ENCODE assay signal across 9 cellular contexts in genomic region chr16:30011505-30012480, GRCh38. TPM values are rescaled to one million over a fixed set of nuclear protein-coding genes. Genes with fewer than 3 reads are reported as not detected.
DNase-seq lines count a peak whose midpoint lies in the region; ATAC-seq, FAIRE-seq and TF ChIP-seq lines count a peak whose summit lies in the region.
"Had no signal": no experiment of that assay in that cellular context is flagged by ENCODE, and none has a peak within 500 bp of the region (broad histone marks: within the 10 kb centered on the region; RNA-seq: fewer than 3 reads in every experiment).

No MANE protein-coding gene starts in this region.

- no peak for DNase-seq in activated CD4-positive, alpha-beta T cell treated with anti-CD3 and anti-CD28 coated beads for 36 hours
- DNase-seq in activated CD4-positive, alpha-beta T cell treated with anti-CD3 and anti-CD28 coated beads, Interleukin-2, amount 50 U/mL, for 1 hour: no peak
- peak in 2 of 3 donors; percentile 36 to 37 for DNase-seq in right cardiac atrium
- no peak for DNase-seq in spleen
- DNase-seq in GM12891 (ENCODE audit: insufficient read length, low spot score): no peak
- DNase-seq in activated CD4-positive, CD25-positive, alpha-beta regulatory T cell treated with anti-CD3 and anti-CD28 coated beads, Interleukin-2, amount 50 U/mL, for 72 hours: no peak
- DNase-seq in 8988T: no peak

- FAIRE-seq in GM12891 (lab: Jason Lieb, UNC): no peak
- FAIRE-seq: frontal cortex had no signal

- no peaks in the 10 kb centered on the region for H3K9me3 Mint-ChIP-seq in activated CD4-positive, alpha-beta T cell treated with anti-CD3 and anti-CD28 coated beads for 36 hours (ENCODE audit: low read depth)

- peak overlapping the region; percentile 61 for H3K4me3 Mint-ChIP-seq in activated CD4-positive, alpha-beta T cell treated with anti-CD3 and anti-CD28 coated beads for 36 hours

- no peak overlapping the region for H2AFZ ChIP-seq in SU-DHL-6 (ENCODE audit: low read depth, low read length, severe bottlenecking)

- WGBS in right cardiac atrium: 11% methylated on average over 49 of the region's 49 CpGs
- WGBS in spleen, 5 donors: 15 to 22% (median 17%) methylated on average over 42 to 49 of the region's 49 CpGs

- H3K4me2 ChIP-seq in SU-DHL-6 (ENCODE audit: low read depth, low read length, poor library complexity, severe bottlenecking): peak overlapping the region; percentile 50

- ATAC-seq in activated CD4-positive, alpha-beta T cell treated with anti-CD3 and anti-CD28 coated beads for 36 hours: no peak
- peak in 1 of 2 donors; percentile 17 for ATAC-seq in right cardiac atrium

- H3F3A ChIP-seq in SU-DHL-6 (ENCODE audit: insufficient read depth): no peaks in the 10 kb centered on the region

- intact Hi-C loops in activated CD4-positive, alpha-beta T cell treated with anti-CD3 and anti-CD28 coated beads for 36 hours (cut with DNase I, micrococcal nuclease): no loop called here
- intact Hi-C loops in right cardiac atrium (cut with DNase I): no loop called here
- intact Hi-C loops in spleen (cut with DNase I; ENCODE audit: low total_unique reads): no loop called here

- no peaks in the 10 kb centered on the region for H4K20me1 ChIP-seq in SU-DHL-6 (ENCODE audit: low read depth, low read length)

- no peak for TF ChIP-seq POLR2A in spleen (IDR thresholded peaks at IDR 0.05)
- TF ChIP-seq POLR2A in GM12891 (IDR thresholded peaks at IDR 0.05; ENCODE audit: low read depth, low read length): no peak

- no peaks in the 10 kb centered on the region for H3K9me2 ChIP-seq in SU-DHL-6 (replicated peaks; ENCODE audit: insufficient read depth, low read length)

- H3K9me3 ChIP-seq in SU-DHL-6 (ENCODE audit: insufficient read depth, low read length) (no peaks in the 10 kb centered on the region), right cardiac atrium (ENCODE audit: control insufficient read depth, low read length) (no peaks in the 10 kb centered on the region), spleen (no peaks in the 10 kb centered on the region)

- CTCF ChIA-PET in activated CD4-positive, alpha-beta T cell treated with anti-CD3 and anti-CD28 coated beads for 36 hours (lab: Charles Lee): no interaction called here

- H3K27ac ChIP-seq in SU-DHL-6 (ENCODE audit: low read depth, low read length) (no peak overlapping the region), right cardiac atrium (ENCODE audit: low read length) (no peak overlapping the region), spleen (no peak overlapping the region)

- H3K4me1 Mint-ChIP-seq in activated CD4-positive, alpha-beta T cell treated with anti-CD3 and anti-CD28 coated beads for 36 hours: peaks cover 9% of the 10 kb centered on the region

- no peaks in the 10 kb centered on the region for H3K27me3 ChIP-seq in SU-DHL-6 (ENCODE audit: low read length)
- H3K27me3 ChIP-seq in right cardiac atrium (ENCODE audit: control insufficient read depth, insufficient read depth): no peaks in the 10 kb centered on the region
- peaks cover 0 to 49% (median 34%) of the 10 kb centered on the region in 7 donors for H3K27me3 ChIP-seq in spleen (replicated peaks in 1 of 7)

- TF ChIP-seq CTCF in SU-DHL-6 (IDR thresholded peaks at IDR 0.05; ENCODE audit: insufficient read depth, low read length, poor library complexity, severe bottlenecking) (no peak), spleen (IDR thresholded peaks at IDR 0.05 in 8 of 11, conservative IDR thresholded peaks at IDR 0.05 in 3 of 11) (no peak)

- no peak overlapping the region for H3K9ac ChIP-seq in SU-DHL-6 (ENCODE audit: low read length)

- no peaks in the 10 kb centered on the region for H3K36me3 Mint-ChIP-seq in activated CD4-positive, alpha-beta T cell treated with anti-CD3 and anti-CD28 coated beads for 36 hours (ENCODE audit: low read depth)

- H3K27ac Mint-ChIP-seq in activated CD4-positive, alpha-beta T cell treated with anti-CD3 and anti-CD28 coated beads for 36 hours: peak overlapping the region; percentile 51

- H3K4me3 ChIP-seq in SU-DHL-6 (ENCODE audit: insufficient read depth, low read length, poor library complexity, severe bottlenecking) (no peak overlapping the region), right cardiac atrium (ENCODE audit: low read length) (peak overlapping the region; percentile 31), spleen (peak overlapping the region; percentile 28 to 70 (median 42))

- peaks cover 18% of the 10 kb centered on the region for H3K27me3 Mint-ChIP-seq in activated CD4-positive, alpha-beta T cell treated with anti-CD3 and anti-CD28 coated beads for 36 hours

- POLR2A ChIA-PET in activated CD4-positive, alpha-beta T cell treated with anti-CD3 and anti-CD28 coated beads for 36 hours (lab: Charles Lee): no interaction called here

- no peaks in the 10 kb centered on the region for H3K4me1 ChIP-seq in right cardiac atrium (ENCODE audit: control insufficient read depth, insufficient read depth, low read length)
- peaks cover 6 to 27% (median 20%) of the 10 kb centered on the region in 6 donors for H3K4me1 ChIP-seq in spleen

- no peaks in the 10 kb centered on the region for H3K79me2 ChIP-seq in SU-DHL-6 (ENCODE audit: insufficient read depth, low read length)

- H3K36me3 ChIP-seq in SU-DHL-6 (ENCODE audit: low read length): no peaks in the 10 kb centered on the region
- no peaks in the 10 kb centered on the region for H3K36me3 ChIP-seq in spleen

TF ChIP-seq in GM12891, 5 proteins besides CTCF, POLR2A, EP300 and RAD21:
- TF ChIP-seq TAF1 (IDR thresholded peaks at IDR 0.05; ENCODE audit: low read depth, low read length): no peak

RNA-seq across cellular contexts. Expression of gene DOC2A, which starts 1.0 kb away (rescaled TPM):
- total RNA-seq in activated CD4-positive, alpha-beta T cell treated with anti-CD3 and anti-CD28 coated beads for 36 hours: 1 to 10 TPM in 1 of 2 experiments, under 1 TPM in 1; 0.69 to 1.3 TPM
- total RNA-seq in right cardiac atrium (under 1 TPM; 0.40 to 0.59 (median 0.47) TPM), spleen (1 to 10 TPM in 6 of 7 donors, under 1 TPM in 1; 0.74 to 4.2 (median 2.5) TPM)
- polyA plus RNA-seq in right cardiac atrium (0.77 TPM), spleen (1 to 10 TPM; 2.0 to 4.8 (median 2.3) TPM)
- polyA plus RNA-seq in GM12891 (2012; ENCODE audit: low read depth, missing spikeins): 0.19 TPM

RNA-seq across cellular contexts. Expression of gene C16orf92, which starts 11.2 kb away (rescaled TPM):
- not detected for total RNA-seq in activated CD4-positive, alpha-beta T cell treated with anti-CD3 and anti-CD28 coated beads for 36 hours
- total RNA-seq in right cardiac atrium (not detected), spleen (not detected)
- polyA plus RNA-seq in right cardiac atrium (not detected), spleen (not detected)
- not detected for polyA plus RNA-seq in GM12891 (2012; ENCODE audit: low read depth, missing spikeins)
- total RNA-seq: frontal cortex had no signal

RNA-seq across cellular contexts. Expression of gene INO80E, which starts 15.8 kb away (rescaled TPM):
- 100 to 1,000 TPM in 1 of 2 experiments, 10 to 100 TPM in 1; 80.1 to 106 TPM for total RNA-seq in activated CD4-positive, alpha-beta T cell treated with anti-CD3 and anti-CD28 coated beads for 36 hours
- 10 to 100 TPM; 32.7 to 44.6 (median 37.1) TPM for total RNA-seq in right cardiac atrium
- 59.1 TPM for polyA plus RNA-seq in right cardiac atrium
- total RNA-seq in spleen: 10 to 100 TPM; 62.6 to 89.5 (median 72.6) TPM
- polyA plus RNA-seq in spleen: 10 to 100 TPM; 47.9 to 93.3 (median 57.1) TPM
- polyA plus RNA-seq in GM12891 (2012; ENCODE audit: low read depth, missing spikeins): 51.9 TPM

RNA-seq across cellular contexts. Expression of gene HIRIP3, which starts 16.4 kb away (rescaled TPM):
- 10 to 100 TPM; 25.1 to 36.8 TPM for total RNA-seq in activated CD4-positive, alpha-beta T cell treated with anti-CD3 and anti-CD28 coated beads for 36 hours
- total RNA-seq in right cardiac atrium: 10 to 100 TPM; 11.6 to 21.7 (median 17.5) TPM
- polyA plus RNA-seq in right cardiac atrium: 19.1 TPM
- 10 to 100 TPM in 6 of 7 donors, 1 to 10 TPM in 1; 10.0 to 17.7 (median 13.4) TPM for total RNA-seq in spleen
- polyA plus RNA-seq in spleen: 10 to 100 TPM; 12.5 to 16.1 (median 15.5) TPM
- 21.1 TPM for polyA plus RNA-seq in GM12891 (2012; ENCODE audit: low read depth, missing spikeins)

RNA-seq across cellular contexts. Expression of gene TLCD3B, which starts 19.3 kb away (rescaled TPM):
- total RNA-seq in activated CD4-positive, alpha-beta T cell treated with anti-CD3 and anti-CD28 coated beads for 36 hours: 1 to 10 TPM; 3.7 to 4.0 TPM
- total RNA-seq in right cardiac atrium (not detected), spleen (not detected)
- polyA plus RNA-seq in right cardiac atrium (not detected), spleen (under 1 TPM in 2 of 3 donors, not detected in 1; 0.09 to 0.10 TPM)
- 0.50 TPM for polyA plus RNA-seq in GM12891 (2012; ENCODE audit: low read depth, missing spikeins)

Comparison
In these comparisons a context has a peak if more than half of its experiments do, and no peak if none do; other contexts are left out.
1. DNase-seq: peak in right cardiac atrium (2 of 3); none in activated CD4-positive, alpha-beta T cell treated with anti-CD3 and anti-CD28 coated beads for 36 hours (single experiment), activated CD4-positive, alpha-beta T cell treated with anti-CD3 and anti-CD28 coated beads, Interleukin-2, amount 50 U/mL, for 1 hour (single experiment), spleen (single experiment), GM12891 (single experiment), activated CD4-positive, CD25-positive, alpha-beta regulatory T cell treated with anti-CD3 and anti-CD28 coated beads, Interleukin-2, amount 50 U/mL, for 72 hours (single experiment) and 8988T (single experiment).